In genomic region chr12:54277823-54278276, GRCh38 we compare ENCODE assay signal across 9 cellular contexts. TPM values are rescaled to one million over a fixed set of nuclear protein-coding genes. Genes with fewer than 3 reads are reported as not detected.
DNase-seq lines count a peak whose midpoint lies in the region; ATAC-seq, FAIRE-seq and TF ChIP-seq lines count a peak whose summit lies in the region.
"Had no signal": no experiment of that assay in that cellular context is flagged by ENCODE, and none has a peak within 500 bp of the region (broad histone marks: within the 10 kb centered on the region; RNA-seq: fewer than 3 reads in every experiment).

No MANE protein-coding gene starts in this region.

- no peak overlapping the region for H2BK12ac ChIP-seq in H1 (ENCODE audit: low read depth, low read length)

- no peak overlapping the region for H3K14ac ChIP-seq in H1 (ENCODE audit: insufficient read length)

- no peak overlapping the region for H3K18ac ChIP-seq in H1 (ENCODE audit: extremely low read depth, low read length)

- no peak for FAIRE-seq in H1 (lab: Jason Lieb, UNC)

- H3K79me2 ChIP-seq in DOHH2 (ENCODE audit: control insufficient read depth, low read length) = peaks cover 94% of the 10 kb centered on the region
- peaks cover 91% of the 10 kb centered on the region for H3K79me2 ChIP-seq in Loucy (ENCODE audit: insufficient read depth, low read length)
- H3K79me2 ChIP-seq in H1 (ENCODE audit: control insufficient read depth in 1 of 2, insufficient read depth in 2 of 2, low read length in 2 of 2) = peaks cover 15 to 79% of the 10 kb centered on the region in 2 experiments

- H3K23me2 ChIP-seq in H1 (ENCODE audit: low read depth, low read length) = peaks cover 13% of the 10 kb centered on the region

- peaks cover 38% of the 10 kb centered on the region for H3K4me1 ChIP-seq in DOHH2 (ENCODE audit: control insufficient read depth, low read length)
- peaks cover 44% of the 10 kb centered on the region for H3K4me1 ChIP-seq in Loucy (ENCODE audit: insufficient read depth, low read length, poor library complexity, severe bottlenecking)
- H3K4me1 ChIP-seq in H1 (replicated peaks in 1 of 4; ENCODE audit: control insufficient read depth in 3 of 4, insufficient read depth in 4 of 4, low read length in 3 of 4) = peaks cover 0 to 7% (median 5%) of the 10 kb centered on the region in 4 experiments; a peak in 5 of 7 replicates
- H3K4me1 ChIP-seq in psoas muscle = peaks cover 45% of the 10 kb centered on the region

- no peak overlapping the region for H3K23ac ChIP-seq in H1 (ENCODE audit: insufficient read length)

- H3K4me2 ChIP-seq in DOHH2 (ENCODE audit: low read length) (peak overlapping the region; percentile 93), Loucy (ENCODE audit: low read depth, low read length, poor library complexity, severe bottlenecking) (peak overlapping the region; percentile 99), H1 (ENCODE audit: insufficient read depth in 1 of 2, low read depth in 2 of 2, low read length in 2 of 2) (peak overlapping the region; percentile 62 to 88)

- H3K36me3 ChIP-seq in DOHH2 (ENCODE audit: control insufficient read depth, low read length) = peaks cover 86% of the 10 kb centered on the region
- peaks cover 35% of the 10 kb centered on the region for H3K36me3 ChIP-seq in Loucy (ENCODE audit: insufficient read depth, low read length)
- H3K36me3 ChIP-seq in H1 (ENCODE audit: control insufficient read depth in 2 of 4, insufficient read depth in 4 of 4, low read length in 3 of 4) = peaks cover 14 to 42% (median 22%) of the 10 kb centered on the region in 4 experiments
- peaks cover 5 to 16% of the 10 kb centered on the region in 2 donors for H3K36me3 ChIP-seq in psoas muscle (ENCODE audit: insufficient read depth in 1 of 2, low read depth in 1 of 2)

- CTCF ChIA-PET in H1 (lab: Charles Lee; ENCODE audit: partially characterized antibody) = interaction anchor here (0.7 to 12.3 kb wide), 5 partner anchors 14 to 91 kb away, joined by 3 to 90 read pairs (median 5); no protein-coding TSS in a partner anchor

- H3K9me2 ChIP-seq in DOHH2 (replicated peaks; ENCODE audit: control insufficient read depth, low read length) = no peaks in the 10 kb centered on the region
- H3K9me2 ChIP-seq in Loucy (replicated peaks; ENCODE audit: low read depth, low read length) = no peaks in the 10 kb centered on the region

- no peak overlapping the region for H4K91ac ChIP-seq in H1 (replicated peaks; ENCODE audit: insufficient read length, low read length)

- H2BK15ac ChIP-seq in H1 (ENCODE audit: low read length) = no peak overlapping the region

- TF ChIP-seq EP300 in H1 (IDR thresholded peaks at IDR 0.05; ENCODE audit: borderline replicate concordance in 1 of 2, low read depth in 2 of 2, low read length in 2 of 2) = no peak

- H3K56ac ChIP-seq in H1 (replicated peaks; ENCODE audit: insufficient read length, low read depth, low read length) = no peak overlapping the region

- H2BK120ac ChIP-seq in H1 (replicated peaks; ENCODE audit: low read depth, low read length) = no peak overlapping the region

- H3K4me3 ChIP-seq in DOHH2 (ENCODE audit: low read length) (peak overlapping the region; percentile 96), Loucy (ENCODE audit: low read length, poor library complexity, severe bottlenecking) (peak overlapping the region; percentile 76), H1 (ENCODE audit: extremely low read depth in 1 of 4, insufficient read depth in 2 of 4, low read depth in 3 of 4, low read length in 4 of 4) (peak overlapping the region; percentile 79 to 97 (median 88); a peak in 6 of 8 replicates), psoas muscle (peak overlapping the region; percentile 98)

- peaks cover 4% of the 10 kb centered on the region for H3K79me1 ChIP-seq in H1 (ENCODE audit: low read depth, low read length)

- no peaks in the 10 kb centered on the region for H3K9me3 ChIP-seq in DOHH2 (ENCODE audit: control insufficient read depth, insufficient read depth, low read length)
- no peaks in the 10 kb centered on the region for H3K9me3 ChIP-seq in Loucy (ENCODE audit: insufficient read depth, low read depth, low read length)
- H3K9me3 ChIP-seq in H1 (ENCODE audit: insufficient read depth in 2 of 2, low read depth in 1 of 2, low read length in 1 of 2) = no peaks in the 10 kb centered on the region
- no peaks in the 10 kb centered on the region for H3K9me3 ChIP-seq in psoas muscle

- H3K27ac ChIP-seq in DOHH2 (ENCODE audit: low read depth, low read length) (peak overlapping the region; percentile 93), H1 (ENCODE audit: low read depth, low read length) (no peak overlapping the region), psoas muscle (peak overlapping the region; percentile 96)

- TF ChIP-seq POLR2A in H1 (IDR thresholded peaks at IDR 0.05; ENCODE audit: control extremely low read depth in 1 of 2, low read depth in 2 of 2, low read length in 2 of 2) = peak; percentile 33 to 54; a peak in 2 of 3 replicates

- H2AFZ ChIP-seq in Loucy (ENCODE audit: low read length) (no peak overlapping the region), H1 (ENCODE audit: low read length) (no peak overlapping the region)

- ATAC-seq in psoas muscle (no peak), HG03342 (IDR thresholded peaks at IDR 0.05; ENCODE audit: unreplicated experiment) (no peak)

- no peak overlapping the region for H3K4ac ChIP-seq in H1 (replicated peaks; ENCODE audit: insufficient read length, low read depth, low read length)

- no peak for DNase-seq in H1 (ENCODE audit: low read depth in 1 of 2, low spot score in 2 of 2)
- DNase-seq in psoas muscle = no peak
- no peak for DNase-seq in head of caudate nucleus
- DNase-seq in HK-2 (ENCODE audit: unreplicated experiment) = no peak
- no peak for DNase-seq in CD1c-positive myeloid dendritic cell (ENCODE audit: extremely low spot score)
- DNase-seq: anterior cingulate cortex had no signal

- H3K27me3 ChIP-seq in DOHH2 (ENCODE audit: control insufficient read depth, low read length) (no peaks in the 10 kb centered on the region), Loucy (ENCODE audit: insufficient read depth, low read length, poor library complexity, severe bottlenecking) (peaks cover 19% of the 10 kb centered on the region), H1 (replicated peaks in 1 of 4; ENCODE audit: control insufficient read depth in 3 of 4, extremely low read depth in 1 of 4, insufficient read depth in 3 of 4, low read length in 3 of 4) (no peaks in the 10 kb centered on the region), psoas muscle (ENCODE audit: insufficient read depth in 3 of 3, low read length in 2 of 3) (no peaks in the 10 kb centered on the region)

- H3F3A ChIP-seq in DOHH2 (ENCODE audit: control insufficient read depth, insufficient read depth) (peaks cover 53% of the 10 kb centered on the region), Loucy (ENCODE audit: low read depth) (no peaks in the 10 kb centered on the region)

- no peak overlapping the region for H4K5ac ChIP-seq in H1 (ENCODE audit: insufficient read length, low read depth, low read length)

- H4K20me1 ChIP-seq in DOHH2 (ENCODE audit: control insufficient read depth, insufficient read depth, low read depth, low read length) (peaks cover 23% of the 10 kb centered on the region), Loucy (ENCODE audit: insufficient read depth, low read length, poor library complexity, severe bottlenecking) (peaks cover 72% of the 10 kb centered on the region), H1 (replicated peaks in 1 of 2; ENCODE audit: control insufficient read depth in 1 of 2, insufficient read depth in 2 of 2, low read length in 2 of 2) (peaks cover 9 to 14% of the 10 kb centered on the region in 2 experiments)

- no peak for TF ChIP-seq RAD21 in H1 (IDR thresholded peaks at IDR 0.05 in 1 of 2, conservative IDR thresholded peaks at IDR 0.05 in 1 of 2; ENCODE audit: low read depth in 2 of 2, low read length in 2 of 2)

- POLR2A ChIA-PET in H1 (lab: Charles Lee; ENCODE audit: partially characterized antibody) = interaction anchor here (1.0 to 44.8 kb wide), 9 partner anchors 7 to 82 kb away, joined by 3 to 1006 read pairs (median 53); no protein-coding TSS in a partner anchor

- TF ChIP-seq CTCF in DOHH2 (IDR thresholded peaks at IDR 0.05; ENCODE audit: low read depth, low read length, poor library complexity, severe bottlenecking) = no peak
- no peak for TF ChIP-seq CTCF in Loucy (conservative IDR thresholded peaks at IDR 0.05; ENCODE audit: low read length)
- TF ChIP-seq CTCF in H1 (IDR thresholded peaks at IDR 0.05; ENCODE audit: control extremely low read depth in 1 of 3, insufficient read depth in 1 of 3, low read depth in 1 of 3, low read length in 3 of 3) = no peak
- no peak for TF ChIP-seq CTCF in psoas muscle (IDR thresholded peaks at IDR 0.05)

- no peak overlapping the region; the same call in 1 of the 2 replicates for H4K8ac ChIP-seq in H1 (ENCODE audit: extremely low read depth, insufficient read depth, low read length)

- no peak overlapping the region for H2AK5ac ChIP-seq in H1 (ENCODE audit: low read depth, low read length)

- intact Hi-C loops in psoas muscle (cut with DNase I) = loop anchor here in 1 of 2 donors (5.0 kb wide), 1 partner anchor 276 kb away; the partner anchor contains the start of gene HOXC9
- intact Hi-C loops in head of caudate nucleus (cut with DNase I) = no loop called here

- peak overlapping the region; percentile 26; the same call in 1 of the 2 replicates for H2BK5ac ChIP-seq in H1 (ENCODE audit: low read depth, low read length)

- H3K9ac ChIP-seq in Loucy (ENCODE audit: low read depth, low read length, poor library complexity, severe bottlenecking) (peak overlapping the region; percentile 93), H1 (replicated peaks in 1 of 4; ENCODE audit: extremely low read depth in 1 of 4, low read depth in 3 of 4, low read length in 3 of 4) (peak overlapping the region in 3 of 4 experiments; percentile 31 to 51 (median 45); a peak in 5 of 7 replicates)

- H2BK20ac ChIP-seq in H1 (ENCODE audit: low read length) = no peak overlapping the region

- WGBS in H1 (ENCODE audit: extremely low coverage in 1 of 2, insufficient coverage in 1 of 2, insufficient read length in 1 of 2, insufficient replicate concordance in 2 of 2, low coverage in 1 of 2, low lambda C conversion rate in 2 of 2, missing lambda C conversion rate in 1 of 2), 2 experiments = 88% methylated on average over 5 of the region's 5 CpGs; no CpG with 5 or more reads in 1 of the 2 experiments
- WGBS in psoas muscle, 3 donors = 18 to 22% (median 19%) methylated on average over 5 of the region's 5 CpGs

RNA-seq across cellular contexts. Expression of gene CBX5, which starts 2.1 kb away (rescaled TPM):
- 217 and 231 TPM in 2 replicates for total RNA-seq in H1 (2021; fragmentation: NEBNext Ultra II Directional; extraction: Animal tissue kit (Norgen Biotek cat#: 25700))
- polyA plus RNA-seq in H1 (2011; rRNA removed) = 35.4 and 62.4 TPM in 2 replicates
- 52.0 TPM for polyA plus RNA-seq in H1 (2011; cell fraction: cytosol; rRNA removed)
- 21.4 TPM for polyA plus RNA-seq in H1 (2011; cell fraction: nucleus; rRNA removed)
- 44.8 to 102 TPM (median 55.1 TPM) in 4 replicates for polyA plus RNA-seq in H1 (2012, experiment 1 of 2)
- polyA plus RNA-seq in H1 (2012, experiment 2 of 2) = 7.4 TPM
- 74.7 TPM for polyA plus RNA-seq in H1 (2013, experiment 1 of 2)
- polyA plus RNA-seq in H1 (2013, experiment 2 of 2) = 75.0 TPM
- polyA minus RNA-seq in H1 (2011; rRNA and poly(A)+ RNA removed) = 216 and 244 TPM in 2 replicates
- 117 TPM for polyA minus RNA-seq in H1 (2011; cell fraction: cytosol; rRNA and poly(A)+ RNA removed)
- polyA minus RNA-seq in H1 (2011; cell fraction: nucleus; rRNA and poly(A)+ RNA removed) = 68.3 TPM
- total RNA-seq in psoas muscle = 10 to 100 TPM; 12.1 to 19.3 (median 16.4) TPM
- polyA plus RNA-seq in psoas muscle = 1 to 10 TPM; 5.2 to 9.3 (median 8.4) TPM

RNA-seq across cellular contexts. Expression of gene HNRNPA1, which starts 2.7 kb away (rescaled TPM):
- total RNA-seq in H1 (2021; fragmentation: NEBNext Ultra II Directional; extraction: Animal tissue kit (Norgen Biotek cat#: 25700)) = 2,738 and 2,756 TPM in 2 replicates
- polyA plus RNA-seq in H1 (2011; rRNA removed) = 645 and 835 TPM in 2 replicates
- polyA plus RNA-seq in H1 (2011; cell fraction: cytosol; rRNA removed) = 1,857 TPM
- polyA plus RNA-seq in H1 (2011; cell fraction: nucleus; rRNA removed) = 829 TPM
- polyA plus RNA-seq in H1 (2012, experiment 1 of 2) = 3,527 to 3,732 TPM (median 3,691 TPM) in 4 replicates
- polyA plus RNA-seq in H1 (2012, experiment 2 of 2) = 538 TPM
- polyA plus RNA-seq in H1 (2013, experiment 1 of 2) = 2,134 TPM
- polyA plus RNA-seq in H1 (2013, experiment 2 of 2) = 2,146 TPM
- 697 and 783 TPM in 2 replicates for polyA minus RNA-seq in H1 (2011; rRNA and poly(A)+ RNA removed)
- polyA minus RNA-seq in H1 (2011; cell fraction: cytosol; rRNA and poly(A)+ RNA removed) = 622 TPM
- 916 TPM for polyA minus RNA-seq in H1 (2011; cell fraction: nucleus; rRNA and poly(A)+ RNA removed)
- total RNA-seq in psoas muscle = 100 to 1,000 TPM; 282 to 601 (median 458) TPM
- 100 to 1,000 TPM; 310 to 826 (median 453) TPM for polyA plus RNA-seq in psoas muscle

RNA-seq across cellular contexts. Expression of gene NFE2, which starts 23.0 kb away (rescaled TPM):
- 1.4 and 2.0 TPM in 2 replicates for total RNA-seq in H1 (2021; fragmentation: NEBNext Ultra II Directional; extraction: Animal tissue kit (Norgen Biotek cat#: 25700))
- 6.1 and 8.3 TPM in 2 replicates for polyA plus RNA-seq in H1 (2011; rRNA removed)
- polyA plus RNA-seq in H1 (2011; cell fraction: cytosol; rRNA removed) = 6.2 TPM
- 8.8 TPM for polyA plus RNA-seq in H1 (2011; cell fraction: nucleus; rRNA removed)
- 2.8 to 4.8 TPM (median 3.9 TPM) in 4 replicates for polyA plus RNA-seq in H1 (2012, experiment 1 of 2)
- 5.1 TPM for polyA plus RNA-seq in H1 (2012, experiment 2 of 2)
- polyA plus RNA-seq in H1 (2013, experiment 1 of 2) = 1.5 TPM
- 1.4 TPM for polyA plus RNA-seq in H1 (2013, experiment 2 of 2)
- 4.6 and 6.3 TPM in 2 replicates for polyA minus RNA-seq in H1 (2011; rRNA and poly(A)+ RNA removed)
- 3.5 TPM for polyA minus RNA-seq in H1 (2011; cell fraction: cytosol; rRNA and poly(A)+ RNA removed)
- 2.8 TPM for polyA minus RNA-seq in H1 (2011; cell fraction: nucleus; rRNA and poly(A)+ RNA removed)
- 1 to 10 TPM in 1 of 4 donors, under 1 TPM in 3; 0.30 to 1.6 (median 0.50) TPM for total RNA-seq in psoas muscle
- polyA plus RNA-seq in psoas muscle = under 1 TPM; 0.10 to 0.26 (median 0.18) TPM

RNA-seq across cellular contexts. Expression of gene COPZ1, which starts 47.1 kb away (rescaled TPM):
- 94.2 and 103 TPM in 2 replicates for total RNA-seq in H1 (2021; fragmentation: NEBNext Ultra II Directional; extraction: Animal tissue kit (Norgen Biotek cat#: 25700))
- polyA plus RNA-seq in H1 (2011; rRNA removed) (88.2 and 133 TPM in 2 replicates), psoas muscle (100 to 1,000 TPM in 1 of 3 donors, 10 to 100 TPM in 2; 77.8 to 131 (median 86.6) TPM)
- polyA plus RNA-seq in H1 (2011; cell fraction: cytosol; rRNA removed) = 103 TPM
- 56.0 TPM for polyA plus RNA-seq in H1 (2011; cell fraction: nucleus; rRNA removed)
- 114 to 158 TPM (median 123 TPM) in 4 replicates for polyA plus RNA-seq in H1 (2012, experiment 1 of 2)
- 287 TPM for polyA plus RNA-seq in H1 (2012, experiment 2 of 2)
- polyA plus RNA-seq in H1 (2013, experiment 1 of 2) = 73.3 TPM
- 80.0 TPM for polyA plus RNA-seq in H1 (2013, experiment 2 of 2)
- polyA minus RNA-seq in H1 (2011; rRNA and poly(A)+ RNA removed) = 71.3 and 86.2 TPM in 2 replicates
- 68.3 TPM for polyA minus RNA-seq in H1 (2011; cell fraction: cytosol; rRNA and poly(A)+ RNA removed)
- polyA minus RNA-seq in H1 (2011; cell fraction: nucleus; rRNA and poly(A)+ RNA removed) = 27.2 TPM
- total RNA-seq in psoas muscle = 100 to 1,000 TPM in 1 of 4 donors, 10 to 100 TPM in 3; 84.4 to 102 (median 93.0) TPM

Comparison
In these comparisons a context has a peak if more than half of its experiments do, and no peak if none do; other contexts are left out.
1. RNA of gene CBX5, which starts 2.1 kb away (total RNA-seq): 217 to 231 TPM in H1; 12.1 to 19.3 TPM in psoas muscle; every median in the first group is over 10 times any median in the second.
2. Peak in every context shown above with its lines, with median percentiles within 50 percentile points of each other: H3K4me2 ChIP-seq and H3K4me3 ChIP-seq.